In genomic region chr1:51158263-51158662, GRCh38 we compare ENCODE assay signal across 32 cellular contexts. TPM values are rescaled to one million over a fixed set of nuclear protein-coding genes. Genes with fewer than 3 reads are reported as not detected.
"Had no signal": no experiment of that assay in that cellular context is flagged by ENCODE, and none has a peak within 500 bp of the region (broad histone marks: within the 10 kb centered on the region; RNA-seq: fewer than 3 reads in every experiment).

No MANE protein-coding gene starts in this region.

- H3K27ac ChIP-seq: stomach, suprapubic skin, testis, thoracic aorta, thyroid gland, tibial artery, tibial nerve, transverse colon, upper lobe of left lung, upper lobe of right lung, uterus, vagina had no signal

- H3K9me3 ChIP-seq: suprapubic skin, testis, thyroid gland, vagina had no signal

- DNase-seq: stimulated activated CD4-positive, alpha-beta T cell treated with anti-CD3 and anti-CD28 coated beads, Interleukin-2, amount 100 ng/mL, for 48 hours; stimulated activated CD4-positive, alpha-beta T cell treated with anti-CD3 and anti-CD28 coated beads, Interleukin-4, amount 100 ng/mL, for 1 hour; stimulated activated CD4-positive, alpha-beta T cell treated with anti-CD3 and anti-CD28 coated beads, Interleukin-4, amount 100 ng/mL, for 24 hours; stimulated activated CD4-positive, alpha-beta T cell treated with anti-CD3 and anti-CD28 coated beads, Interleukin-4, amount 100 ng/mL, for 4 hours; stimulated activated CD8-positive, alpha-beta memory T cell treated with anti-CD3 and anti-CD28 coated beads, Interleukin-4, amount 100 ng/mL, for 48 hours; stimulated activated naive B cell treated with anti-CD40 and anti-IgM and Interleukin-4, amounts not matched to agents 10 μg/mL and 1 μg/mL and 100 μg/mL, for 72 hours; stimulated activated naive CD4-positive, alpha-beta T cell; stimulated activated naive CD4-positive, alpha-beta T cell treated with Interleukin-2 at 50 U/mL for 16 hours; stimulated activated naive CD8-positive, alpha-beta T cell treated with anti-CD3 and anti-CD28 coated beads, Interleukin-15, amount 100 ng/mL, for 72 hours; stimulated activated naive CD8-positive, alpha-beta T cell treated with anti-CD3 and anti-CD28 coated beads, Interleukin-15, Interleukin-2, amounts not matched to agents 100 U/mL and 50 U/mL, for 24 hours; stomach; substantia nigra; testis; thyroid gland; tibial artery; transverse colon; trophoblast cell; upper lobe of right lung; uterus had no signal

- ATAC-seq: stimulated activated effector memory CD8-positive, alpha-beta T cell treated with anti-CD3 and anti-CD28 coated beads, Interleukin-12 subunit alpha, Interleukin-12 subunit beta, amount 100 ng/mL, for 72 hours; stimulated activated memory B cell treated with anti-CD40 and anti-IgM and Interleukin-4, amounts not matched to agents 10 μg/mL and 1 μg/mL and 100 μg/mL, for 72 hours; stimulated activated naive B cell treated with anti-CD40 and anti-IgM and Interleukin-4, amounts not matched to agents 10 μg/mL and 1 μg/mL and 100 μg/mL, for 72 hours; stimulated activated naive CD8-positive, alpha-beta T cell treated with anti-CD3 and anti-CD28 coated beads, Interleukin-15, amount 100 ng/mL, for 72 hours; stimulated activated naive CD8-positive, alpha-beta T cell treated with anti-CD3 and anti-CD28 coated beads, Interleukin-15, Interleukin-2, amounts not matched to agents 100 U/mL and 50 U/mL, for 24 hours; upper lobe of right lung had no signal

- H3K4me1 ChIP-seq: stomach, suprapubic skin, testis, thyroid gland, tibial artery, tibial nerve, transverse colon, upper lobe of left lung, upper lobe of right lung, uterus, vagina had no signal

- H3K27me3 ChIP-seq: testis, thyroid gland, tibial artery, tibial nerve, transverse colon, upper lobe of left lung, uterus, vagina had no signal

- H3K4me3 ChIP-seq: stomach, suprapubic skin, testis, thoracic aorta, thyroid gland, tibial artery, tibial nerve, transverse colon, upper lobe of left lung, upper lobe of right lung, uterus, vagina had no signal

- FAIRE-seq: urothelium cell line had no signal

- H3K36me3 ChIP-seq: stomach, suprapubic skin, thoracic aorta, thyroid gland, tibial artery, tibial nerve, transverse colon, upper lobe of left lung, upper lobe of right lung, uterus, vagina had no signal

RNA-seq across cellular contexts. Expression of gene C1orf185, which starts 56.2 kb away (rescaled TPM):
- total RNA-seq: stomach, subcutaneous adipose tissue, suprapubic skin, temporal lobe, thoracic aorta, thyroid gland, tibial nerve, transverse colon, upper lobe of left lung, upper lobe of right lung, ureter, urinary bladder, uterus, vagina had no signal
- polyA plus RNA-seq: stomach, thymus, urinary bladder had no signal
